In the genomic region with DNA sequence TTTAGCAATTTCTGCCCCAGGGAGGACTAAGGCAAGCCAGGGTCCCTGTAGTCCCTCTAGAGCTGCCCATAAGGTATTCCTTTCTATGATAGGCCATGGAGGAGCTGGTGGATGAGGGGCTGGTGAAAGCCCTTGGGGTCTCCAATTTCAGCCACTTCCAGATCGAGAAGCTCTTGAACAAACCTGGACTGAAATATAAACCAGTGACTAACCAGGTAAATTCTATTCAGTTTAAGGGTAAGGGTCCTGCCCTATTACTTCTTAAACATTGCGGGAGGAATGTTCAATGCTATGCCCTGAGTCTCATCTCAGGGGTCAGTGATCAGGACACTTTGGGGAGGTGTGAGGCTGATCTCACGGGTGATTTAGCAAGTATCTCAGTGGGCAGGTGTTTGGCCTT, we compare ENCODE assay signal across 2 cellular contexts. TPM values are rescaled to one million over a fixed set of nuclear protein-coding genes. Genes with fewer than 3 reads are reported as not detected.
"Had no signal": no experiment of that assay in that cellular context is flagged by ENCODE, and none has a peak within 500 bp of the region (broad histone marks: within the 10 kb centered on the region; RNA-seq: fewer than 3 reads in every experiment).

No MANE protein-coding gene starts in this region.

RNA-seq across cellular contexts. Expression of a gene that starts 9.2 kb away (rescaled TPM):
- total RNA-seq: G401, GM12878 had no signal
- polyA plus RNA-seq: GM12878 had no signal

RNA-seq across cellular contexts. Expression of a gene that starts 12.4 kb away (rescaled TPM):
- total RNA-seq: G401, GM12878 had no signal
